ENCODE assay signal across 9 cellular contexts in genomic region chr10:121753726-121754476, GRCh38.
DNase-seq lines count a peak whose midpoint lies in the region; ATAC-seq and TF ChIP-seq lines count a peak whose summit lies in the region.
"Had no signal": no experiment of that assay in that cellular context is flagged by ENCODE, and none has a peak within 500 bp of the region (broad histone marks: within the 10 kb centered on the region; RNA-seq: fewer than 3 reads in every experiment).

No MANE protein-coding gene starts in this region.

- peaks cover 26% of the 10 kb centered on the region for H3K9me3 Mint-ChIP-seq in activated naive CD4-positive, alpha-beta T cell treated with anti-CD3 and anti-CD28 coated beads, Interleukin-2, amount 10 ng/mL, durations not matched to agents 7 days and 5 days

- no peaks in the 10 kb centered on the region for H3K36me3 ChIP-seq in Panc1 (ENCODE audit: control insufficient read depth, insufficient read depth, low read length)

- DNase-seq in Panc1 (ENCODE audit: low read depth, low spot score) (peak; percentile 53), fibroblast of villous mesenchyme (ENCODE audit: low read depth) (peak; percentile 37), Ammon's horn (ENCODE audit: low spot score) (no peak), NCI-H774 (lab: John Stamatoyannopoulos, UW) (no peak)
- DNase-seq in activated naive CD4-positive, alpha-beta T cell treated with anti-CD3 and anti-CD28 coated beads, Interleukin-2, amount 10 ng/mL, durations not matched to agents 7 days and 5 days, result no peak

- no peaks in the 10 kb centered on the region for H3K27me3 ChIP-seq in Panc1 (ENCODE audit: control insufficient read depth, insufficient read depth, low read length)

- H3K36me3 Mint-ChIP-seq in activated naive CD4-positive, alpha-beta T cell treated with anti-CD3 and anti-CD28 coated beads, Interleukin-2, amount 10 ng/mL, durations not matched to agents 7 days and 5 days, result peaks cover 26% of the 10 kb centered on the region

- POLR2A ChIA-PET in Panc1 (lab: Charles Lee), result no interaction called here

- BruUV-seq in Panc1 (replicated peaks; lab: Mats Ljungman, UMichigan), result no TSS peak

- H3K4me3 ChIP-seq in Panc1 (ENCODE audit: low read depth in 2 of 2, low read length in 2 of 2) (no peak overlapping the region), fibroblast of villous mesenchyme (ENCODE audit: low read depth, low read length) (no peak overlapping the region)

- no peak overlapping the region for H3K4me3 Mint-ChIP-seq in activated naive CD4-positive, alpha-beta T cell treated with anti-CD3 and anti-CD28 coated beads, Interleukin-2, amount 10 ng/mL, durations not matched to agents 7 days and 5 days
- H3K4me3 Mint-ChIP-seq: nephron had no signal

- intact Hi-C loops in Panc1 (cut with micrococcal nuclease; ENCODE audit: unreplicated experiment), result no loop called here

- in situ Hi-C loops in Panc1 (cut with HindIII; ENCODE audit: low pct_unique_long_range_greater_than_20kb, low sequenced_read_pairs), result no loop called here

- TF ChIP-seq CTCF in C4-2B (conservative IDR thresholded peaks at IDR 0.05), result peak; percentile 79
- peak; percentile 64 for TF ChIP-seq CTCF in Panc1 (IDR thresholded peaks at IDR 0.05)
- TF ChIP-seq CTCF in fibroblast of villous mesenchyme (IDR thresholded peaks at IDR 0.05; ENCODE audit: insufficient read depth, low read depth, low read length), result peak; percentile 40

- no peaks in the 10 kb centered on the region for H3K27me3 Mint-ChIP-seq in activated naive CD4-positive, alpha-beta T cell treated with anti-CD3 and anti-CD28 coated beads, Interleukin-2, amount 10 ng/mL, durations not matched to agents 7 days and 5 days

- peaks cover 8% of the 10 kb centered on the region for H3K9me3 ChIP-seq in Panc1 (ENCODE audit: control insufficient read depth, insufficient read depth, low read depth, low read length)

- H3K4me1 Mint-ChIP-seq in activated naive CD4-positive, alpha-beta T cell treated with anti-CD3 and anti-CD28 coated beads, Interleukin-2, amount 10 ng/mL, durations not matched to agents 7 days and 5 days, result peaks cover 8% of the 10 kb centered on the region
- H3K4me1 Mint-ChIP-seq: nephron had no signal

- H3K27ac Mint-ChIP-seq in activated naive CD4-positive, alpha-beta T cell treated with anti-CD3 and anti-CD28 coated beads, Interleukin-2, amount 10 ng/mL, durations not matched to agents 7 days and 5 days, result no peak overlapping the region
- H3K27ac Mint-ChIP-seq: nephron had no signal

- peak; percentile 88 for ATAC-seq in GM18907 (IDR thresholded peaks at IDR 0.05; ENCODE audit: unreplicated experiment)
- ATAC-seq in HG03064 (IDR thresholded peaks at IDR 0.05; ENCODE audit: low read depth, unreplicated experiment), result peak; percentile 90
- ATAC-seq in Panc1, result peak; percentile 70; the same call in 1 of the 2 replicates

- CTCF ChIA-PET in Panc1 (lab: Charles Lee), result no interaction called here
- CTCF ChIA-PET in activated naive CD4-positive, alpha-beta T cell treated with anti-CD3 and anti-CD28 coated beads, Interleukin-2, amount 10 ng/mL, durations not matched to agents 7 days and 5 days (lab: Charles Lee), result no interaction called here

- H3K27ac ChIP-seq in C4-2B (no peak overlapping the region), Panc1 (ENCODE audit: low read length) (no peak overlapping the region)

- no peaks in the 10 kb centered on the region for H3K4me1 ChIP-seq in Panc1 (ENCODE audit: control insufficient read depth, insufficient read depth, low read length)

Comparison
In these comparisons a context has a peak if more than half of its experiments do, and no peak if none do; other contexts are left out.
1. DNase-seq: peak in Panc1 (single experiment) and fibroblast of villous mesenchyme (single experiment); none in Ammon's horn (single experiment), NCI-H774 (single experiment) and activated naive CD4-positive, alpha-beta T cell treated with anti-CD3 and anti-CD28 coated beads, Interleukin-2, amount 10 ng/mL, durations not matched to agents 7 days and 5 days (single experiment).
2. Peak in every context shown above with its lines, with median percentiles within 50 percentile points of each other: CTCF ChIP-seq and ATAC-seq.